In the genomic region with DNA sequence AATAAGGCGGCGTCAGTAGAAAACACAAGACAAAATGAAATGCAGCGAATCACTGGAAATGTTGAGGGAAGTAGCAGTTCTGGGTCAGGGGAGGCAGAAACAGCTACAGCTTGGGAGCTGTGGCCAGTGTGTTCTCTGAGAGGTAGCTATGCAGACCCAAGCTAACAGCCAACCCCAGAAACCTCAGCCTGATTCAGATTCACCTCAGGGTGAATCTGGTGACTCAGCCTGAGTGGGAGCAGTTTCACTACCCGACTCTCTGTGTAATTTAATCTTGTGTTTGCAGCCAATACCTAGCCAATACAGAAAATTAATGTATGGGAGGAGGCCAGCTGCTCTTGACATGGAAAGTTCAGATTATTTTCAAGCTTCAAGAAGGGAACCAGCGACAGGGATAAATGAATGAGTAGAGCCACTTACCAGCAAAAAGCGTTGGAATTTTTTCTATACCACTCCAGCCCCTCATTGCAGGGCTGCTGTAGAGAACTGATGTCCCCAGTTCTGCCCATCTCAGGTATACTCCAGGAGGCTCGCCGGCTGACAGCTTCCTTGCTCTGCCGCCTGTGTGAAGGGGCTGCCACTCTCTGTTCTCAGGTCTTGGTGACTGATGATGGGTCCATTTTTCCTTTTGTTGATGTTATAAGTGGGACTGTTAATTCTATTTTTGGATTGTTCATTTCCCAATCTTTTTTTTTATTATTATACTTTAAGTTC, we compare ENCODE assay signal across 9 cellular contexts. TPM values are rescaled to one million over a fixed set of nuclear protein-coding genes. Genes with fewer than 3 reads are reported as not detected.
DNase-seq lines count a peak whose midpoint lies in the region; ATAC-seq and TF ChIP-seq lines count a peak whose summit lies in the region.
"Had no signal": no experiment of that assay in that cellular context is flagged by ENCODE, and none has a peak within 500 bp of the region (broad histone marks: within the 10 kb centered on the region; RNA-seq: fewer than 3 reads in every experiment).

No MANE protein-coding gene starts in this region.

- H3K9me3 Mint-ChIP-seq in activated CD8-positive, alpha-beta memory T cell treated with anti-CD3 and anti-CD28 coated beads, Interleukin-2, amount 10 ng/mL, durations not matched to agents 7 days and 5 days (ENCODE audit: low read depth), result no peaks in the 10 kb centered on the region

- H3K36me3 Mint-ChIP-seq in activated CD8-positive, alpha-beta memory T cell treated with anti-CD3 and anti-CD28 coated beads, Interleukin-2, amount 10 ng/mL, durations not matched to agents 7 days and 5 days, result no peaks in the 10 kb centered on the region
- H3K36me3 Mint-ChIP-seq: activated naive CD8-positive, alpha-beta T cell had no signal

- peak; percentile 73 for ATAC-seq in HG02885 (IDR thresholded peaks at IDR 0.05; ENCODE audit: poor library complexity, unreplicated experiment)
- peak; percentile 76 for ATAC-seq in activated CD8-positive, alpha-beta memory T cell treated with anti-CD3 and anti-CD28 coated beads, Interleukin-2, amount 10 ng/mL, durations not matched to agents 7 days and 5 days
- no peak for ATAC-seq in HG02970 (IDR thresholded peaks at IDR 0.05; ENCODE audit: low FRiP score, unreplicated experiment)
- no peak for ATAC-seq in GM18861 (IDR thresholded peaks at IDR 0.05; ENCODE audit: unreplicated experiment)
- ATAC-seq in HG03159 (IDR thresholded peaks at IDR 0.05; ENCODE audit: unreplicated experiment), result no peak
- no peak for ATAC-seq in HG03571 (IDR thresholded peaks at IDR 0.05; ENCODE audit: unreplicated experiment)

- CTCF ChIA-PET in activated CD8-positive, alpha-beta memory T cell treated with anti-CD3 and anti-CD28 coated beads, Interleukin-2, amount 10 ng/mL, durations not matched to agents 7 days and 5 days (lab: Charles Lee), result interaction anchor here (1.1 kb wide), 1 partner anchor 74 kb away, joined by 3 read pairs; no protein-coding TSS in a partner anchor

- no peaks in the 10 kb centered on the region for H3K36me3 ChIP-seq in kidney epithelial cell (ENCODE audit: control insufficient read depth, insufficient read depth, low read length)

- H3K4me3 Mint-ChIP-seq in activated CD8-positive, alpha-beta memory T cell treated with anti-CD3 and anti-CD28 coated beads, Interleukin-2, amount 10 ng/mL, durations not matched to agents 7 days and 5 days, result no peak overlapping the region
- H3K4me3 Mint-ChIP-seq: activated naive CD8-positive, alpha-beta T cell had no signal

- H3K27ac Mint-ChIP-seq in activated CD8-positive, alpha-beta memory T cell treated with anti-CD3 and anti-CD28 coated beads, Interleukin-2, amount 10 ng/mL, durations not matched to agents 7 days and 5 days, result no peak overlapping the region
- H3K27ac Mint-ChIP-seq: activated naive CD8-positive, alpha-beta T cell had no signal

- H3K4me3 ChIP-seq in kidney epithelial cell (ENCODE audit: low read depth, low read length), result no peak overlapping the region

- H3K27me3 ChIP-seq in kidney epithelial cell (ENCODE audit: control insufficient read depth, insufficient read depth, low read length), result peaks cover 2% of the 10 kb centered on the region

- DNase-seq in CD1c-positive myeloid dendritic cell (ENCODE audit: extremely low spot score), result peak; percentile 70
- peak; percentile 71 for DNase-seq in activated CD8-positive, alpha-beta memory T cell treated with anti-CD3 and anti-CD28 coated beads, Interleukin-2, amount 10 ng/mL, durations not matched to agents 7 days and 5 days
- peak; percentile 63 for DNase-seq in kidney epithelial cell (ENCODE audit: low read depth)

- H3K27me3 Mint-ChIP-seq in activated CD8-positive, alpha-beta memory T cell treated with anti-CD3 and anti-CD28 coated beads, Interleukin-2, amount 10 ng/mL, durations not matched to agents 7 days and 5 days, result peaks cover 73% of the 10 kb centered on the region

- peaks cover 10% of the 10 kb centered on the region for H3K4me1 Mint-ChIP-seq in activated CD8-positive, alpha-beta memory T cell treated with anti-CD3 and anti-CD28 coated beads, Interleukin-2, amount 10 ng/mL, durations not matched to agents 7 days and 5 days

- TF ChIP-seq CTCF in kidney epithelial cell (IDR thresholded peaks at IDR 0.05; ENCODE audit: insufficient read depth, low read length, poor library complexity, severe bottlenecking), result no peak

RNA-seq across cellular contexts. Expression of a gene that starts 8.9 kb away (rescaled TPM):
- not detected for total RNA-seq in activated CD8-positive, alpha-beta memory T cell treated with anti-CD3 and anti-CD28 coated beads, Interleukin-2, amount 10 ng/mL, durations not matched to agents 7 days and 5 days
- not detected in 2 replicates for total RNA-seq in kidney epithelial cell

RNA-seq across cellular contexts. Expression of a gene that starts 32.5 kb away (rescaled TPM):
- not detected for total RNA-seq in activated CD8-positive, alpha-beta memory T cell treated with anti-CD3 and anti-CD28 coated beads, Interleukin-2, amount 10 ng/mL, durations not matched to agents 7 days and 5 days
- total RNA-seq in kidney epithelial cell, result not detected in 2 replicates

Comparison
In these comparisons a context has a peak if more than half of its experiments do, and no peak if none do; other contexts are left out.
1. ATAC-seq: peak in HG02885 (single experiment) and activated CD8-positive, alpha-beta memory T cell treated with anti-CD3 and anti-CD28 coated beads, Interleukin-2, amount 10 ng/mL, durations not matched to agents 7 days and 5 days (single experiment); none in HG02970 (single experiment), GM18861 (single experiment), HG03159 (single experiment) and HG03571 (single experiment).
2. Peak in every context shown above with its lines, with median percentiles within 50 percentile points of each other: DNase-seq.